In the genomic region with DNA sequence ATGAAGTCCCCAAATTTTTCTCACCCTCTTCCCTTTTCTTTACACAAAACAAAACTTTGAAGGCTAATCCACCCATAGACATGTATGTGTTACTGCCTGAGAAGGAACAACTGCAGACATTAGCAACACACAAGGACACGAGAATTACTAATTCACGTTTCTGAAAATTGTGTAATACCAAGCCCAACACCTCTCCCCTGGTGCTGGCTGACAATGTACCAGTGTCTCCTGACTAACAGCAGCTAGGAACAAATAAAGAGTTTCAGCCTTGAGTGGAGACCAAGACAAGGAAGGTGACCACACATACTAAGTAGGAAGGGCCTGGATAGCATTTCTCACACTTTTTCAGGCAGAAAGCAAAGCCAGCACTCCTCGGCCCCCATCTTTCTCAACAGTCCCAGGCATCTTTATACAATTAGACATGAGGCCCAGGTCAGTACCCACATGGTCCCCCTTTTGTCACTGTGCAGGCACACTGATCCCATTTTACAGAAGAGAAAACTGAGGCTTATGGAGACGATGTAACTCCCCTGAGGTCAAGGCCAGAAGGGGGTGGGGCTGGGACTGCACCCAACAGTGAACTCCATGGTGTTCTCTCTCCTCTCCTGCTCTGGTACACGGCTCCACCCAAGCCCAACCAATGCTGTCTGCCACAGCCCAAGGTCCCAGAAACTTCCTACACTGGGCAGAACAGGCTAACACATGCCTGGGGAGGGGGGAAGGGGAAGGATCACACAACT, we compare ENCODE assay signal across 8 cellular contexts. TPM values are rescaled to one million over a fixed set of nuclear protein-coding genes. Genes with fewer than 3 reads are reported as not detected.
DNase-seq lines count a peak whose midpoint lies in the region; ATAC-seq and TF ChIP-seq lines count a peak whose summit lies in the region.

No MANE protein-coding gene starts in this region.

- no peak for TF ChIP-seq CTCF in PC-3 (conservative IDR thresholded peaks at IDR 0.05; ENCODE audit: low read depth, low read length)
- TF ChIP-seq CTCF in esophagus squamous epithelium (IDR thresholded peaks at IDR 0.05) = no peak
- TF ChIP-seq CTCF in osteoblast (IDR thresholded peaks at IDR 0.05; ENCODE audit: extremely low read depth, low read depth, low read length) = no peak
- no peak for TF ChIP-seq CTCF in BE2C (IDR thresholded peaks at IDR 0.05; ENCODE audit: low read depth, low read length)

- DNase-seq in CD1c-positive myeloid dendritic cell (ENCODE audit: extremely low spot score) = peak; percentile 83
- no peak for DNase-seq in PC-3
- no peak for DNase-seq in esophagus squamous epithelium (lab: John Stamatoyannopoulos, UW)
- DNase-seq in osteoblast (ENCODE audit: insufficient read length, low spot score, missing footprints) = no peak
- no peak for DNase-seq in NCI-H2196 treated with DMSO at 0.1 percent for 48 hours (lab: John Stamatoyannopoulos, UW; ENCODE audit: unreplicated experiment)
- no peak for DNase-seq in BE2C

- H3K79me2 ChIP-seq in PC-3 (ENCODE audit: low read length) (peaks cover 99% of the 10 kb centered on the region), osteoblast (ENCODE audit: insufficient read depth, low read length) (peaks cover 97% of the 10 kb centered on the region)

- H3K9ac ChIP-seq in PC-3 (ENCODE audit: low read length) = no peak overlapping the region

- CTCF ChIA-PET in PC-3 (lab: Charles Lee) = no interaction called here

- no peak overlapping the region for H3K27ac ChIP-seq in PC-3 (ENCODE audit: low read length)
- H3K27ac ChIP-seq in esophagus squamous epithelium = peak overlapping the region; percentile 70 to 87 (median 79)
- H3K27ac ChIP-seq in osteoblast (ENCODE audit: low read depth, low read length) = peak overlapping the region; percentile 55

- H3F3A ChIP-seq in PC-3 (ENCODE audit: low read length, unreplicated experiment) = no peaks in the 10 kb centered on the region

- H3K36me3 ChIP-seq in PC-3 (ENCODE audit: low read depth, low read length) (no peaks in the 10 kb centered on the region), esophagus squamous epithelium (no peaks in the 10 kb centered on the region), osteoblast (ENCODE audit: insufficient read depth, low read length) (no peaks in the 10 kb centered on the region), BE2C (no peaks in the 10 kb centered on the region)

- no peaks in the 10 kb centered on the region for H3K9me2 ChIP-seq in PC-3 (replicated peaks; ENCODE audit: low read length)

- peaks cover 8% of the 10 kb centered on the region for H3K4me1 ChIP-seq in PC-3 (ENCODE audit: insufficient read depth, low read length)
- H3K4me1 ChIP-seq in esophagus squamous epithelium = peaks cover 59 to 99% (median 87%) of the 10 kb centered on the region in 3 donors
- H3K4me1 ChIP-seq in osteoblast (ENCODE audit: insufficient read depth, low read length) = peaks cover 68% of the 10 kb centered on the region
- H3K4me1 ChIP-seq in BE2C = peaks cover 25% of the 10 kb centered on the region

- intact Hi-C loops in PC-3 (cut with micrococcal nuclease) (no loop called here), esophagus squamous epithelium (cut with DNase I) (loop anchor here (10.0 kb wide), 1 partner anchor 49 kb away; no protein-coding TSS in a partner anchor)

- no TSS peak for BruUV-seq in PC-3 (replicated peaks; lab: Mats Ljungman, UMichigan)

- ATAC-seq in PC-3 (peak; percentile 43; the same call in 1 of the 2 replicates), HG03469 (IDR thresholded peaks at IDR 0.05; ENCODE audit: unreplicated experiment) (no peak), HG03196 (IDR thresholded peaks at IDR 0.05; ENCODE audit: unreplicated experiment) (no peak)

- H2AFZ ChIP-seq in PC-3 (ENCODE audit: low read length) (no peak overlapping the region), osteoblast (ENCODE audit: low read length) (no peak overlapping the region)

- WGBS in esophagus squamous epithelium, 2 donors = 14 to 18% methylated on average over 4 of the region's 5 CpGs

- H3K27me3 ChIP-seq in PC-3 (ENCODE audit: low read length) (no peaks in the 10 kb centered on the region), esophagus squamous epithelium (no peaks in the 10 kb centered on the region), osteoblast (ENCODE audit: insufficient read depth, low read length) (no peaks in the 10 kb centered on the region), BE2C (no peaks in the 10 kb centered on the region)

- no peak overlapping the region for H3K4me3 ChIP-seq in PC-3 (ENCODE audit: low read length)
- H3K4me3 ChIP-seq in esophagus squamous epithelium = peak overlapping the region in 1 of 4 donors; percentile 24
- no peak overlapping the region for H3K4me3 ChIP-seq in osteoblast (ENCODE audit: insufficient read depth, low read length)
- H3K4me3 ChIP-seq in BE2C (ENCODE audit: low read depth, low read length) = no peak overlapping the region

- H3K4me2 ChIP-seq in PC-3 (ENCODE audit: low read length) (no peak overlapping the region), osteoblast (ENCODE audit: insufficient read depth, low read length) (no peak overlapping the region)

- TF ChIP-seq POLR2A in esophagus squamous epithelium (IDR thresholded peaks at IDR 0.05) = no peak

- peaks cover 92% of the 10 kb centered on the region for H4K20me1 ChIP-seq in PC-3 (ENCODE audit: low read length)
- H4K20me1 ChIP-seq in osteoblast (ENCODE audit: insufficient read depth, low read length) = peaks cover 89% of the 10 kb centered on the region

- H3K9me3 ChIP-seq in PC-3 (ENCODE audit: low read length) (no peaks in the 10 kb centered on the region), esophagus squamous epithelium (no peaks in the 10 kb centered on the region), osteoblast (ENCODE audit: low read depth, low read length) (no peaks in the 10 kb centered on the region), BE2C (no peaks in the 10 kb centered on the region)

- POLR2A ChIA-PET in PC-3 (lab: Charles Lee; ENCODE audit: unreplicated experiment) = no interaction called here

RNA-seq across cellular contexts. Expression of a gene that starts 8.7 kb away (rescaled TPM):
- 20.9 and 46.4 TPM in 2 replicates for total RNA-seq in PC-3 (2014; rRNA removed)
- total RNA-seq in esophagus squamous epithelium = 10 to 100 TPM in 3 of 4 donors, 1 to 10 TPM in 1; 7.7 to 38.2 (median 31.3) TPM
- total RNA-seq in osteoblast = 25.0 and 25.7 TPM in 2 replicates
- polyA plus RNA-seq in BE2C (2012; ENCODE audit: insufficient read depth, insufficient read length, low read depth) = 76.3 TPM

RNA-seq across cellular contexts. Expression of a gene that starts 55.9 kb away (rescaled TPM):
- 36.3 and 48.0 TPM in 2 replicates for total RNA-seq in PC-3 (2014; rRNA removed)
- total RNA-seq in esophagus squamous epithelium = 10 to 100 TPM; 17.4 to 32.4 (median 21.7) TPM
- total RNA-seq in osteoblast = 18.1 and 18.6 TPM in 2 replicates
- polyA plus RNA-seq in BE2C (2012; ENCODE audit: insufficient read depth, insufficient read length, low read depth) = 43.6 TPM
